In the genomic region with DNA sequence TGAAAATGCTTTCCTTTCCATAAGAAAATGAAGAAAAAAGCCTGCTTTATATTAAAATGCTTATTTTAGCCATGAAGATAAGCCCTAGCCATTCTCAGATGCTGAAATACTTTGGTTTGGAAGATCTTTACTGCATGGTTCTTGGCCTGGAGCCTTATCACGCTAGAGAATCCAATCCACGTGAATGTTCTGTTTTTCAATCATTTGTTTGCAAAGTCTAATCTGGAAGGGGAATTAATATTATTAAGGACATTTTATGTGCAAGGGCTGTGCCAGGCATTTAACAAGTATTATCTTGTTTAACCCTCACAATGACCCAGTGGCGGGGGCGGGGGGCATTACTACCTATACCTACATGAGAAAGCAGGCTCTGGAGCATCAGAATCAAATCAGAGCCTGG, we compare ENCODE assay signal across 19 cellular contexts.
A peak's percentile ranks its signal among the peaks of the same experiment; 100 is the strongest.
DNase-seq lines count a peak whose midpoint lies in the region; ATAC-seq and TF ChIP-seq lines count a peak whose summit lies in the region.
"Had no signal": no experiment of that assay in that cellular context is flagged by ENCODE, and none has a peak within 500 bp of the region (broad histone marks: within the 10 kb centered on the region; RNA-seq: fewer than 3 reads in every experiment).

No MANE protein-coding gene starts in this region.

- intact Hi-C loops in dendritic cell treated with granulocyte-macrophage colony-stimulating factor and Interleukin-4, amounts not matched to agents 40 ng/mL and 50 ng/mL, for 4 days (cut with micrococcal nuclease): loop anchor here (5.0 kb wide), 1 partner anchor 74 kb away; no protein-coding TSS in a partner anchor

- no peaks in the 10 kb centered on the region for H3K9me3 ChIP-seq in BE2C
- H3K9me3 ChIP-seq: A549, BLaER1 had no signal

- H3K4me3 Mint-ChIP-seq in dendritic cell treated with granulocyte-macrophage colony-stimulating factor and Interleukin-4, amounts not matched to agents 40 ng/mL and 50 ng/mL, for 4 days: no peak overlapping the region
- no peak overlapping the region for H3K4me3 Mint-ChIP-seq in activated naive CD8-positive, alpha-beta T cell treated with anti-CD3 and anti-CD28 coated beads for 36 hours
- H3K4me3 Mint-ChIP-seq: CD4-positive, alpha-beta memory T cell; HFFc6 had no signal

- peak overlapping the region; percentile 77 for H3K27ac Mint-ChIP-seq in dendritic cell treated with granulocyte-macrophage colony-stimulating factor and Interleukin-4, amounts not matched to agents 40 ng/mL and 50 ng/mL, for 4 days
- H3K27ac Mint-ChIP-seq in activated naive CD8-positive, alpha-beta T cell treated with anti-CD3 and anti-CD28 coated beads for 36 hours: no peak overlapping the region
- H3K27ac Mint-ChIP-seq: CD4-positive, alpha-beta memory T cell; HFFc6 had no signal

- peaks cover 51% of the 10 kb centered on the region for H3K4me1 Mint-ChIP-seq in dendritic cell treated with granulocyte-macrophage colony-stimulating factor and Interleukin-4, amounts not matched to agents 40 ng/mL and 50 ng/mL, for 4 days (ENCODE audit: low read depth)
- peaks cover 20% of the 10 kb centered on the region for H3K4me1 Mint-ChIP-seq in activated naive CD8-positive, alpha-beta T cell treated with anti-CD3 and anti-CD28 coated beads for 36 hours

- no peak for TF ChIP-seq CTCF in BE2C (IDR thresholded peaks at IDR 0.05; ENCODE audit: low read depth, low read length)
- no peak for TF ChIP-seq CTCF in retinal pigment epithelial cell (conservative IDR thresholded peaks at IDR 0.05; ENCODE audit: low read depth, low read length)
- no peak for TF ChIP-seq CTCF in omental fat pad (IDR thresholded peaks at IDR 0.05)

- H3K36me3 ChIP-seq in BE2C: no peaks in the 10 kb centered on the region
- H3K36me3 ChIP-seq: BLaER1 had no signal

- no peaks in the 10 kb centered on the region for H3K9me3 Mint-ChIP-seq in dendritic cell treated with granulocyte-macrophage colony-stimulating factor and Interleukin-4, amounts not matched to agents 40 ng/mL and 50 ng/mL, for 4 days
- H3K9me3 Mint-ChIP-seq in activated naive CD8-positive, alpha-beta T cell treated with anti-CD3 and anti-CD28 coated beads for 36 hours: no peaks in the 10 kb centered on the region
- H3K9me3 Mint-ChIP-seq: CD4-positive, alpha-beta memory T cell; HFFc6 had no signal

- no peak for ATAC-seq in omental fat pad (ENCODE audit: low FRiP score)
- ATAC-seq: A549, HCT116 had no signal

- peaks cover 24% of the 10 kb centered on the region for H3K4me1 ChIP-seq in BE2C
- H3K4me1 ChIP-seq: A549 had no signal

- H3K4me3 ChIP-seq in BE2C (ENCODE audit: low read depth, low read length) (no peak overlapping the region), retinal pigment epithelial cell (ENCODE audit: low read length) (no peak overlapping the region)
- H3K4me3 ChIP-seq: A549, BLaER1 had no signal

- H3K27me3 ChIP-seq in BE2C: no peaks in the 10 kb centered on the region
- H3K27me3 ChIP-seq: BLaER1 had no signal

- no peaks in the 10 kb centered on the region for H3K36me3 Mint-ChIP-seq in dendritic cell treated with granulocyte-macrophage colony-stimulating factor and Interleukin-4, amounts not matched to agents 40 ng/mL and 50 ng/mL, for 4 days (ENCODE audit: low read depth)
- no peaks in the 10 kb centered on the region for H3K36me3 Mint-ChIP-seq in activated naive CD8-positive, alpha-beta T cell treated with anti-CD3 and anti-CD28 coated beads for 36 hours
- H3K36me3 Mint-ChIP-seq: CD4-positive, alpha-beta memory T cell had no signal

- DNase-seq in DMS 273 (lab: John Stamatoyannopoulos, UW; ENCODE audit: unreplicated experiment) (peak; percentile 49), DMS 273 treated with DMSO at 0.1 percent for 48 hours (lab: John Stamatoyannopoulos, UW) (no peak), BE2C (peak; percentile 55), retinal pigment epithelial cell (ENCODE audit: low read depth) (peak; percentile 46), omental fat pad (ENCODE audit: low spot score) (no peak)
- DNase-seq in activated naive CD8-positive, alpha-beta T cell treated with anti-CD3 and anti-CD28 coated beads for 36 hours: no peak
- DNase-seq: AML-193; Calu3; CD4-positive, alpha-beta memory T cell; DMS153; DMS79; GDM1; GOT3; H7; HFFc6 had no signal

- H3K27me3 Mint-ChIP-seq in dendritic cell treated with granulocyte-macrophage colony-stimulating factor and Interleukin-4, amounts not matched to agents 40 ng/mL and 50 ng/mL, for 4 days: no peaks in the 10 kb centered on the region
- H3K27me3 Mint-ChIP-seq in activated naive CD8-positive, alpha-beta T cell treated with anti-CD3 and anti-CD28 coated beads for 36 hours: peaks cover 9% of the 10 kb centered on the region
- H3K27me3 Mint-ChIP-seq: CD4-positive, alpha-beta memory T cell had no signal

Comparison
In these comparisons a context has a peak if more than half of its experiments do, and no peak if none do; other contexts are left out.
1. DNase-seq: peak in DMS 273 (single experiment), BE2C (single experiment) and retinal pigment epithelial cell (single experiment); none in DMS 273 treated with DMSO at 0.1 percent for 48 hours (single experiment), omental fat pad (single experiment) and activated naive CD8-positive, alpha-beta T cell treated with anti-CD3 and anti-CD28 coated beads for 36 hours (single experiment).